ENCODE assay signal across 10 cellular contexts in the genomic region with DNA sequence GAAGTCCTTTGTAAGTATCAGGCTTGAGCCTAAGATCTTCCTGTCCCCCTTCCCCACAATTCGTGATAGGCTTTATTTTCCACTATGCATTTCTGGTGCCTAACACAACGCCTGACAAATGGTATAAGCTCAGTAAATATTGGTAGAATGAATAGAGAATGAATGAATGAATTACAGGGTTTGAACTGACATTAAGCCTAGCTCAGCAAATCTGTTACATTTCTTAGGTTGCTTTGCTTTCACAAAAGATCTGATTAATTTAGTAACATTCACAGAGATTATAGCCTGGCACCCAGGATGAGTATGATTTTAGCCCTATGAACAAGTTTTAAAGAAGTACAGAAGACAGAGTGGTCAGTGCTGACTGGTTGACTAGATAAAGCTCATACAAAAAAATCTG.
"Had no signal": no experiment of that assay in that cellular context is flagged by ENCODE, and none has a peak within 500 bp of the region (broad histone marks: within the 10 kb centered on the region; RNA-seq: fewer than 3 reads in every experiment).

No MANE protein-coding gene starts in this region.

- H3K9ac ChIP-seq: KMS-11 had no signal

- H2AFZ ChIP-seq: GM23338 had no signal

- H3K4me2 ChIP-seq: GM23338, KMS-11 had no signal

- DNase-seq: H9, HCEC 1CT, Karpas-422, KBM-7 had no signal

- ATAC-seq: GM23338 had no signal

- H3K4me3 ChIP-seq: GM23338 had no signal

- H3K27ac ChIP-seq: HL-60, KMS-11 had no signal

- FAIRE-seq: H1, H54, HTR-8/SVneo had no signal
